In genomic region chr13:28131646-28132045, GRCh38 we compare ENCODE assay signal across 37 cellular contexts. TPM values are rescaled to one million over a fixed set of nuclear protein-coding genes. Genes with fewer than 3 reads are reported as not detected.
"Had no signal": no experiment of that assay in that cellular context is flagged by ENCODE, and none has a peak within 500 bp of the region (broad histone marks: within the 10 kb centered on the region; RNA-seq: fewer than 3 reads in every experiment).

No MANE protein-coding gene starts in this region.

- H3K4me2 ChIP-seq: KMS-11 had no signal

- H3K36me3 ChIP-seq: MG63 had no signal

- H3K4me3 ChIP-seq: MG63 had no signal

- H3K9ac ChIP-seq: KMS-11 had no signal

- H3K27ac ChIP-seq: KMS-11 had no signal

- H3K9me3 ChIP-seq: MG63 had no signal

- DNase-seq: Karpas-422, Kasumi-1, MG63, MM.1S, MV-4-11, NCI-H1048, NCI-H1092, NCI-H1092 treated with DMSO at 0.1 percent for 48 hours, NCI-H1105, NCI-H1105 treated with DMSO at 0.1 percent for 48 hours, NCI-H1417, NCI-H1417 treated with DMSO at 0.1 percent for 48 hours, NCI-H1436, NCI-H1436 treated with DMSO at 0.1 percent for 48 hours, NCI-H146, NCI-H1694, NCI-H1694 treated with DMSO at 0.1 percent for 48 hours, NCI-H187, NCI-H187 treated with DMSO at 0.1 percent for 48 hours, NCI-H1930, NCI-H2029, NCI-H2029 treated with DMSO at 0.1 percent for 48 hours, NCI-H2081, NCI-H2081 treated with DMSO at 0.1 percent for 48 hours, NCI-H2107, NCI-H2171, NCI-H2171 treated with DMSO at 0.1 percent for 48 hours, NCI-H2227 treated with DMSO at 0.1 percent for 48 hours, NCI-H226, NCI-H345, NCI-H446, NCI-H446 treated with DMSO at 0.1 percent for 48 hours, NCI-H510A treated with DMSO at 0.1 percent for 48 hours had no signal

- H3K27me3 ChIP-seq: MG63 had no signal

RNA-seq across cellular contexts. Expression of gene FLT3, which starts 31.3 kb away (rescaled TPM):
- total RNA-seq: LHCN-M2, MCF 10A, NCI-H460 had no signal
